ENCODE assay signal across 10 cellular contexts in the genomic region with DNA sequence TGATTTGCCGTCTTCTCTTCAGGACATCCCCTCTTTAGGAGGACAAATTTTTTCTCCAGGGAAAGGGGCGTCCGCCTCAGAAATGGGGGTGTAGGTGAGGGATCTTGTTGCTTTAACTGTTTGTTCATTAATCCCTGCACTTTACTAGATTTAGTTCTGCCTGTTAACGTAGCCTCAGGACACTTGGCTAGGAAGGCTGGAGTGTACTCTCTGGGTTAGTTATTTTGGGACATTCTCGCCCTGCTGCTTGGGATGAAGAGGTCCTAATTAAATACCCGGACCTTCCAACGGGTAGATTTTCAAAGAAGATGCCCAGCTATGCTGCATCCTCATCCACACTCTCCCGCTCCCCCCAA. TPM values are rescaled to one million over a fixed set of nuclear protein-coding genes. Genes with fewer than 3 reads are reported as not detected.
DNase-seq lines count a peak whose midpoint lies in the region; TF ChIP-seq lines count a peak whose summit lies in the region.
"Had no signal": no experiment of that assay in that cellular context is flagged by ENCODE, and none has a peak within 500 bp of the region (broad histone marks: within the 10 kb centered on the region; RNA-seq: fewer than 3 reads in every experiment).

No MANE protein-coding gene starts in this region.

- H3K4me1 ChIP-seq in mesendoderm (ENCODE audit: control insufficient read depth, low read depth, low read length) (no peaks in the 10 kb centered on the region), urinary bladder (ENCODE audit: insufficient read depth) (peaks cover 1% of the 10 kb centered on the region)

- H3K79me1 ChIP-seq in mesendoderm (ENCODE audit: low read length), result no peaks in the 10 kb centered on the region

- H3K27ac ChIP-seq in mesendoderm (ENCODE audit: low read depth, low read length) (no peak overlapping the region), urinary bladder (ENCODE audit: low read depth) (no peak overlapping the region)

- H3K27me3 Mint-ChIP-seq in activated naive CD4-positive, alpha-beta T cell treated with anti-CD3 and anti-CD28 coated beads, Interleukin-2, amount 50 U/mL, for 24 hours, result peaks cover 11% of the 10 kb centered on the region

- H3K4me3 Mint-ChIP-seq in activated naive CD4-positive, alpha-beta T cell treated with anti-CD3 and anti-CD28 coated beads, Interleukin-2, amount 50 U/mL, for 24 hours, result peak overlapping the region; percentile 79

- TF ChIP-seq CTCF in choroid plexus epithelial cell (conservative IDR thresholded peaks at IDR 0.05; ENCODE audit: low read depth, low read length), result no peak

- H3K56ac ChIP-seq in mesendoderm (ENCODE audit: low read length), result peak overlapping the region; percentile 60

- H3K27ac Mint-ChIP-seq in activated naive CD4-positive, alpha-beta T cell treated with anti-CD3 and anti-CD28 coated beads, Interleukin-2, amount 50 U/mL, for 24 hours, result no peak overlapping the region

- no peak for DNase-seq in activated naive CD4-positive, alpha-beta T cell treated with Interleukin-2 at 50 U/mL for 16 hours
- DNase-seq in choroid plexus epithelial cell (ENCODE audit: low read depth), result no peak
- no peak for DNase-seq in mesendoderm
- DNase-seq in activated CD4-positive, CD25-positive, alpha-beta regulatory T cell (lab: John Stamatoyannopoulos, UW), result no peak
- no peak for DNase-seq in KG1 (lab: John Stamatoyannopoulos, UW)
- DNase-seq in kidney tubule cell (ENCODE audit: low spot score), result no peak
- DNase-seq: DND-41 had no signal

- peaks cover 10% of the 10 kb centered on the region for H3K4me1 Mint-ChIP-seq in activated naive CD4-positive, alpha-beta T cell treated with anti-CD3 and anti-CD28 coated beads, Interleukin-2, amount 50 U/mL, for 24 hours

- WGBS in mesendoderm (ENCODE audit: extremely low coverage, insufficient coverage, low lambda C conversion rate), result no CpG with 5 or more reads among the region's 8 CpGs
- 31% methylated on average over 8 of the region's 8 CpGs for WGBS in urinary bladder

- no peak overlapping the region for H3K23ac ChIP-seq in mesendoderm (ENCODE audit: low read length)

- no peak overlapping the region for H3K18ac ChIP-seq in mesendoderm (ENCODE audit: low read length)

- no peak overlapping the region for H4K5ac ChIP-seq in mesendoderm (ENCODE audit: low read length)

- no peak overlapping the region for H2AK5ac ChIP-seq in mesendoderm (ENCODE audit: low read length)

- H4K8ac ChIP-seq in mesendoderm (ENCODE audit: low read depth, low read length), result no peak overlapping the region

- H3K4me2 ChIP-seq in mesendoderm (ENCODE audit: low read length), result peak overlapping the region; percentile 10

- no peaks in the 10 kb centered on the region for H3K9me3 Mint-ChIP-seq in activated naive CD4-positive, alpha-beta T cell treated with anti-CD3 and anti-CD28 coated beads, Interleukin-2, amount 50 U/mL, for 24 hours

- H3K79me2 ChIP-seq in mesendoderm (ENCODE audit: control insufficient read depth, insufficient read depth, low read length), result no peaks in the 10 kb centered on the region

- H3K27me3 ChIP-seq in mesendoderm (ENCODE audit: insufficient read depth, low read length, poor library complexity), result peaks cover 7% of the 10 kb centered on the region

- no peak overlapping the region for H2BK5ac ChIP-seq in mesendoderm (ENCODE audit: low read length)

- no peaks in the 10 kb centered on the region for H3K36me3 ChIP-seq in mesendoderm (ENCODE audit: control insufficient read depth, insufficient read depth, low read length)
- no peaks in the 10 kb centered on the region for H3K36me3 ChIP-seq in urinary bladder (ENCODE audit: insufficient read depth)

- no peaks in the 10 kb centered on the region for H3K36me3 Mint-ChIP-seq in activated naive CD4-positive, alpha-beta T cell treated with anti-CD3 and anti-CD28 coated beads, Interleukin-2, amount 50 U/mL, for 24 hours

- no peak overlapping the region for H3K9ac ChIP-seq in mesendoderm (ENCODE audit: low read length)

- peak overlapping the region; percentile 48 for H3K4me3 ChIP-seq in choroid plexus epithelial cell (ENCODE audit: low read depth, low read length)
- no peak overlapping the region for H3K4me3 ChIP-seq in mesendoderm (ENCODE audit: low read length)
- H3K4me3 ChIP-seq in urinary bladder (ENCODE audit: low read depth, low read length), result peak overlapping the region; percentile 60

- no peak overlapping the region for H2BK15ac ChIP-seq in mesendoderm (replicated peaks; ENCODE audit: low read depth)

- H2BK120ac ChIP-seq in mesendoderm (ENCODE audit: low read depth, low read length), result no peak overlapping the region

- no peak overlapping the region for H3K4ac ChIP-seq in mesendoderm (ENCODE audit: low read depth, low read length)

RNA-seq across cellular contexts. Expression of a gene that starts 0.6 kb away (rescaled TPM):
- polyA plus RNA-seq in mesendoderm (2013, experiment 1 of 2), result 0.21 TPM
- polyA plus RNA-seq in mesendoderm (2013, experiment 2 of 2), result 0.20 TPM
- total RNA-seq in urinary bladder, result 0.85 TPM
- 0.10 TPM for polyA plus RNA-seq in urinary bladder
- total RNA-seq: lung microvascular endothelial cell had no signal
